Comparison of ENCODE assay signal across 1 cellular context in the genomic region with DNA sequence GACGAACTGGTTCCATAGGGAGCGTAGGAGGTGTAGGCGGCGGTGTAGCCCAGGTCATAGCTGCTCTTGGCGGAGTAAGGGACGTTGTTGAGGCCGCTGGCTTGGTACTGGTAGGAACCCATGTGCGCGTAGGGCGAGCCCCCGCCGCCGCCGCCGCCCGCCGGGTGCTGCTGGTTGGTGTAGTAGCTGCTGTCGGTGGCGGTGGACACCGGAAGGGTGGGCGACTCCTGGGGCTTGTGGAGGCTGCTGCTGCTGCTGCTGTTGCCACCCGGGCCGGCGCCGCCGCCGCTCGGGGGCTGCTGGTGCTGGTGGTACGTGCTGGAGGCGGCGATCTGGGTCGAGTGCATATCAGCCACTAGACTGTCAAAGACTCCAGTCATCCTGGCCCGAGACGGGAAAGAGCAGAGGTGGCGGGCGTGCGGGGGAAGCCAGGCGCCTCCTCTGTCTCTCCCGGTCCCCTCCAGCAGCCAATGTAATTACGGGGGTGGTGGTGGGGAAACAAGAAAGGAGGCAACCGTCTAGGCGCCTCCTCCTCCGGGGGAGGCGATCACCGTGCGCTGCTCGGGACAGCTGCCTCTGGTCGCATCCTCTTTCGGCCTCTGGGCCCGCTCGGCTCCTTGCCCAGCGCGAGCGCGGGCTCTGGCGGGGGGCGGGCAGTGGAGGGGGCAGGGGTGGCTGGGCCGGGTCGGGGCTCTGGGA.
TF ChIP-seq lines count a peak whose summit lies in the region.

No MANE protein-coding gene starts in this region.

TF ChIP-seq in K562, 482 proteins besides CTCF, POLR2A, EP300 and RAD21 (continued from another document):
- no peak for TF ChIP-seq CHAMP1 (IDR thresholded peaks at IDR 0.05)
- TF ChIP-seq ZNF76 (CRISPR knock-in tag; IDR thresholded peaks at IDR 0.05; ENCODE audit: borderline replicate concordance): no peak
- TF ChIP-seq NFE2 (IDR thresholded peaks at IDR 0.05; ENCODE audit: low read depth): peak; percentile 25; the same call in 1 of the 2 replicates
- TF ChIP-seq, protein P1, sequence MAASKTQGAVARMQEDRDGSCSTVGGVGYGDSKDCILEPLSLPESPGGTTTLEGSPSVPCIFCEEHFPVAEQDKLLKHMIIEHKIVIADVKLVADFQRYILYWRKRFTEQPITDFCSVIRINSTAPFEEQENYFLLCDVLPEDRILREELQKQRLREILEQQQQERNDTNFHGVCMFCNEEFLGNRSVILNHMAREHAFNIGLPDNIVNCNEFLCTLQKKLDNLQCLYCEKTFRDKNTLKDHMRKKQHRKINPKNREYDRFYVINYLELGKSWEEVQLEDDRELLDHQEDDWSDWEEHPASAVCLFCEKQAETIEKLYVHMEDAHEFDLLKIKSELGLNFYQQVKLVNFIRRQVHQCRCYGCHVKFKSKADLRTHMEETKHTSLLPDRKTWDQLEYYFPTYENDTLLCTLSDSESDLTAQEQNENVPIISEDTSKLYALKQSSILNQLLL (CRISPR knock-in tag; IDR thresholded peaks at IDR 0.05; ENCODE audit: borderline replicate concordance): no peak
- TF ChIP-seq TEAD1 (CRISPR knock-in tag; IDR thresholded peaks at IDR 0.05): peak in 1 of 2 experiments; percentile 66; a peak in 1 of 4 replicates
- peak; percentile 86 for TF ChIP-seq ZBTB33 (CRISPR knock-in tag; IDR thresholded peaks at IDR 0.05)
- no peak for TF ChIP-seq SIX5 (IDR thresholded peaks at IDR 0.05; ENCODE audit: borderline replicate concordance in 1 of 2, insufficient read depth in 1 of 2, low read depth in 1 of 2, low read length in 2 of 2)
- TF ChIP-seq E2F3 (CRISPR knock-in tag; IDR thresholded peaks at IDR 0.05): no peak
- no peak for TF ChIP-seq KHSRP (IDR thresholded peaks at IDR 0.05)
- TF ChIP-seq HDAC1 (IDR thresholded peaks at IDR 0.05): peak in 1 of 2 experiments; percentile 3; a peak in 1 of 4 replicates
- TF ChIP-seq, protein P2, sequence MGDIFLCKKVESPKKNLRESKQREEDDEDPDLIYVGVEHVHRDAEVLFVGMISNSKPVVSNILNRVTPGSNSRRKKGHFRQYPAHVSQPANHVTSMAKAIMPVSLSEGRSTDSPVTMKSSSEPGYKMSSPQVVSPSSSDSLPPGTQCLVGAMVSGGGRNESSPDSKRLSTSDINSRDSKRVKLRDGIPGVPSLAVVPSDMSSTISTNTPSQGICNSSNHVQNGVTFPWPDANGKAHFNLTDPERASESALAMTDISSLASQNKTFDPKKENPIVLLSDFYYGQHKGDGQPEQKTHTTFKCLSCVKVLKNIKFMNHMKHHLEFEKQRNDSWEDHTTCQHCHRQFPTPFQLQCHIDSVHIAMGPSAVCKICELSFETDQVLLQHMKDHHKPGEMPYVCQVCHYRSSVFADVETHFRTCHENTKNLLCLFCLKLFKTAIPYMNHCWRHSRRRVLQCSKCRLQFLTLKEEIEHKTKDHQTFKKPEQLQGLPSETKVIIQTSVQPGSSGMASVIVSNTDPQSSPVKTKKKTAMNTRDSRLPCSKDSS (IDR thresholded peaks at IDR 0.05; ENCODE audit: low read depth, partially characterized antibody): no peak
- TF ChIP-seq ATF2 (CRISPR knock-in tag; IDR thresholded peaks at IDR 0.05): no peak
- TF ChIP-seq ZBTB40 (IDR thresholded peaks at IDR 0.05): 0 out of 2 replicates have a peak, but pooled peaks have one; percentile 26
- TF ChIP-seq ZBTB40 (CRISPR knock-in tag; IDR thresholded peaks at IDR 0.05): no peak
- TF ChIP-seq ZNF511 (CRISPR knock-in tag; IDR thresholded peaks at IDR 0.05): peak; percentile 58
- TF ChIP-seq MEF2A (IDR thresholded peaks at IDR 0.05; ENCODE audit: control insufficient read depth, low read depth, low read length): no peak
